Comparison of ENCODE assay signal across 14 cellular contexts in genomic region chr3:15007681-15008141, GRCh38. TPM values are rescaled to one million over a fixed set of nuclear protein-coding genes. Genes with fewer than 3 reads are reported as not detected.
A peak's percentile ranks its signal among the peaks of the same experiment; 100 is the strongest.
DNase-seq lines count a peak whose midpoint lies in the region; ATAC-seq and TF ChIP-seq lines count a peak whose summit lies in the region.
"Had no signal": no experiment of that assay in that cellular context is flagged by ENCODE, and none has a peak within 500 bp of the region (broad histone marks: within the 10 kb centered on the region; RNA-seq: fewer than 3 reads in every experiment).

No MANE protein-coding gene starts in this region.

- peaks cover 16% of the 10 kb centered on the region for H3K4me1 ChIP-seq in psoas muscle
- H3K4me1 ChIP-seq: upper lobe of left lung had no signal

- no peak for TF ChIP-seq CTCF in fibroblast of mammary gland (conservative IDR thresholded peaks at IDR 0.05; ENCODE audit: control insufficient read depth, insufficient read depth, low read depth, low read length)
- no peak for TF ChIP-seq CTCF in psoas muscle (IDR thresholded peaks at IDR 0.05)

- no peak overlapping the region for H3K4me3 ChIP-seq in fibroblast of mammary gland (ENCODE audit: control insufficient read depth, low read depth, low read length)
- peak overlapping the region; percentile 15 for H3K4me3 ChIP-seq in psoas muscle
- H3K4me3 ChIP-seq: upper lobe of left lung had no signal

- H3K27me3 ChIP-seq in psoas muscle (ENCODE audit: insufficient read depth in 3 of 3, low read length in 2 of 3) = no peaks in the 10 kb centered on the region
- H3K27me3 ChIP-seq: upper lobe of left lung had no signal

- no peaks in the 10 kb centered on the region for H3K9me3 ChIP-seq in psoas muscle
- H3K9me3 ChIP-seq: upper lobe of left lung had no signal

- peaks cover 0 to 32% of the 10 kb centered on the region in 2 donors for H3K36me3 ChIP-seq in psoas muscle (ENCODE audit: insufficient read depth in 1 of 2, low read depth in 1 of 2)

- intact Hi-C loops in psoas muscle (cut with DNase I) = loop anchor here in 1 of 2 donors (5.0 kb wide), 1 partner anchor 60 kb away; the partner anchor contains the start of gene NR2C2

- DNase-seq in GM04504 (ENCODE audit: low read depth) (peak; percentile 74), SHP77 (lab: John Stamatoyannopoulos, UW) (peak; percentile 47 to 49), fibroblast of mammary gland (ENCODE audit: low read depth) (peak; percentile 88), psoas muscle (peak in 1 of 2 donors; percentile 55), NCI-H524 treated with DMSO at 0.1 percent for 48 hours (lab: John Stamatoyannopoulos, UW) (no peak), C1 segment of cervical spinal cord (lab: John Stamatoyannopoulos, UW) (no peak), pons (ENCODE audit: low spot score) (no peak), OCI-M1 (lab: John Stamatoyannopoulos, UW) (no peak)
- DNase-seq: activated T-cell treated with anti-CD3 and anti-CD28 coated beads, Interleukin-2, amount 50 U/mL, for 4 hours; glutamatergic neuron; retina; upper lobe of left lung had no signal

- WGBS in psoas muscle, 3 donors = 28 to 40% (median 31%) methylated on average over 4 of the region's 4 CpGs

- H3K27ac ChIP-seq in psoas muscle = peak overlapping the region; percentile 83
- H3K27ac ChIP-seq: RWPE1, upper lobe of left lung had no signal

- ATAC-seq in psoas muscle = peak; percentile 89 to 95 (median 91)
- ATAC-seq: activated T-cell treated with anti-CD3 and anti-CD28 coated beads, Interleukin-2, amount 50 U/mL, for 4 hours; WTC11 had no signal

RNA-seq across cellular contexts. Expression of gene MRPS25, which starts 57.4 kb away (rescaled TPM):
- total RNA-seq in psoas muscle = 10 to 100 TPM; 60.6 to 83.9 (median 74.1) TPM
- 100 to 1,000 TPM in 1 of 3 donors, 10 to 100 TPM in 2; 72.9 to 145 (median 74.2) TPM for polyA plus RNA-seq in psoas muscle

Comparison
In these comparisons a context has a peak if more than half of its experiments do, and no peak if none do; other contexts are left out.
1. DNase-seq: peak in GM04504 (single experiment), SHP77 (2 of 2) and fibroblast of mammary gland (single experiment); none in NCI-H524 treated with DMSO at 0.1 percent for 48 hours (single experiment), C1 segment of cervical spinal cord (0 of 14), pons (single experiment) and OCI-M1 (single experiment).